ENCODE assay signal across 8 cellular contexts in genomic region chr20:62624325-62624690, GRCh38. TPM values are rescaled to one million over a fixed set of nuclear protein-coding genes. Genes with fewer than 3 reads are reported as not detected.
DNase-seq lines count a peak whose midpoint lies in the region; ATAC-seq lines count a peak whose summit lies in the region.

No MANE protein-coding gene starts in this region.

- H3K4me1 Mint-ChIP-seq in activated naive CD4-positive, alpha-beta T cell treated with anti-CD3 and anti-CD28 coated beads, Interleukin-2, amount 10 ng/mL, durations not matched to agents 7 days and 5 days: peaks cover 43% of the 10 kb centered on the region
- peaks cover 19% of the 10 kb centered on the region for H3K4me1 Mint-ChIP-seq in activated naive CD4-positive, alpha-beta T cell treated with anti-CD3 and anti-CD28 coated beads for 36 hours (ENCODE audit: low read depth)

- DNase-seq in activated naive CD4-positive, alpha-beta T cell treated with anti-CD3 and anti-CD28 coated beads, Interleukin-2, amount 10 ng/mL, durations not matched to agents 7 days and 5 days: peak; percentile 52
- DNase-seq in activated naive CD4-positive, alpha-beta T cell treated with anti-CD3 and anti-CD28 coated beads for 36 hours: no peak
- DNase-seq in UCSD-AML1 (lab: John Stamatoyannopoulos, UW; ENCODE audit: unreplicated experiment) (peak; percentile 76), left lobe of liver (ENCODE audit: low spot score) (no peak), NK-92 (lab: John Stamatoyannopoulos, UW; ENCODE audit: unreplicated experiment) (no peak), AML-193 (lab: John Stamatoyannopoulos, UW) (no peak), occipital lobe (lab: John Stamatoyannopoulos, UW) (no peak)

- intact Hi-C loops in activated naive CD4-positive, alpha-beta T cell treated with anti-CD3 and anti-CD28 coated beads for 36 hours (cut with micrococcal nuclease): loop anchor here (1.0 to 5.0 kb wide), 3 partner anchors 18 to 502 kb away; partner anchors contain the start of genes LSM14B and SLCO4A1

- ATAC-seq in HG03064 (IDR thresholded peaks at IDR 0.05; ENCODE audit: low read depth, unreplicated experiment) (peak; percentile 34), left lobe of liver (peak; percentile 5)

- peak overlapping the region; percentile 95 for H3K27ac Mint-ChIP-seq in activated naive CD4-positive, alpha-beta T cell treated with anti-CD3 and anti-CD28 coated beads, Interleukin-2, amount 10 ng/mL, durations not matched to agents 7 days and 5 days
- no peak overlapping the region for H3K27ac Mint-ChIP-seq in activated naive CD4-positive, alpha-beta T cell treated with anti-CD3 and anti-CD28 coated beads for 36 hours

- CTCF ChIA-PET in activated naive CD4-positive, alpha-beta T cell treated with anti-CD3 and anti-CD28 coated beads, Interleukin-2, amount 10 ng/mL, durations not matched to agents 7 days and 5 days (lab: Charles Lee): interaction anchor here (1.2 to 2.5 kb wide), 6 partner anchors 11 to 168 kb away, joined by 3 to 8 read pairs (median 6); partner anchors contain the start of gene SLCO4A1
- CTCF ChIA-PET in activated naive CD4-positive, alpha-beta T cell treated with anti-CD3 and anti-CD28 coated beads for 36 hours (lab: Charles Lee): interaction anchor here (0.6 to 1.6 kb wide), 2 partner anchors 124 to 125 kb away, joined by 7 to 9 read pairs; no protein-coding TSS in a partner anchor

- H3K27me3 Mint-ChIP-seq in activated naive CD4-positive, alpha-beta T cell treated with anti-CD3 and anti-CD28 coated beads, Interleukin-2, amount 10 ng/mL, durations not matched to agents 7 days and 5 days: peaks cover 14% of the 10 kb centered on the region
- no peaks in the 10 kb centered on the region for H3K27me3 Mint-ChIP-seq in activated naive CD4-positive, alpha-beta T cell treated with anti-CD3 and anti-CD28 coated beads for 36 hours (ENCODE audit: low read depth)

- H3K36me3 Mint-ChIP-seq in activated naive CD4-positive, alpha-beta T cell treated with anti-CD3 and anti-CD28 coated beads, Interleukin-2, amount 10 ng/mL, durations not matched to agents 7 days and 5 days: no peaks in the 10 kb centered on the region
- no peaks in the 10 kb centered on the region for H3K36me3 Mint-ChIP-seq in activated naive CD4-positive, alpha-beta T cell treated with anti-CD3 and anti-CD28 coated beads for 36 hours (ENCODE audit: low read depth)

- H3K4me3 Mint-ChIP-seq in activated naive CD4-positive, alpha-beta T cell treated with anti-CD3 and anti-CD28 coated beads, Interleukin-2, amount 10 ng/mL, durations not matched to agents 7 days and 5 days: peak overlapping the region; percentile 71
- no peak overlapping the region for H3K4me3 Mint-ChIP-seq in activated naive CD4-positive, alpha-beta T cell treated with anti-CD3 and anti-CD28 coated beads for 36 hours

- no peaks in the 10 kb centered on the region for H3K9me3 Mint-ChIP-seq in activated naive CD4-positive, alpha-beta T cell treated with anti-CD3 and anti-CD28 coated beads, Interleukin-2, amount 10 ng/mL, durations not matched to agents 7 days and 5 days
- no peaks in the 10 kb centered on the region for H3K9me3 Mint-ChIP-seq in activated naive CD4-positive, alpha-beta T cell treated with anti-CD3 and anti-CD28 coated beads for 36 hours

RNA-seq across cellular contexts. Expression of gene SLCO4A1, which starts 18.0 kb away (rescaled TPM):
- total RNA-seq in activated naive CD4-positive, alpha-beta T cell treated with anti-CD3 and anti-CD28 coated beads for 36 hours: 10 to 100 TPM; 22.4 to 22.6 TPM
- 1.7 TPM for total RNA-seq in left lobe of liver
- total RNA-seq in occipital lobe: 1.6 TPM

Comparison
In these comparisons a context has a peak if more than half of its experiments do, and no peak if none do; other contexts are left out.
1. DNase-seq: peak in activated naive CD4-positive, alpha-beta T cell treated with anti-CD3 and anti-CD28 coated beads, Interleukin-2, amount 10 ng/mL, durations not matched to agents 7 days and 5 days (single experiment) and UCSD-AML1 (single experiment); none in activated naive CD4-positive, alpha-beta T cell treated with anti-CD3 and anti-CD28 coated beads for 36 hours (single experiment), left lobe of liver (single experiment), NK-92 (single experiment), AML-193 (0 of 2) and occipital lobe (single experiment).